ENCODE assay signal across 8 cellular contexts in the genomic region with DNA sequence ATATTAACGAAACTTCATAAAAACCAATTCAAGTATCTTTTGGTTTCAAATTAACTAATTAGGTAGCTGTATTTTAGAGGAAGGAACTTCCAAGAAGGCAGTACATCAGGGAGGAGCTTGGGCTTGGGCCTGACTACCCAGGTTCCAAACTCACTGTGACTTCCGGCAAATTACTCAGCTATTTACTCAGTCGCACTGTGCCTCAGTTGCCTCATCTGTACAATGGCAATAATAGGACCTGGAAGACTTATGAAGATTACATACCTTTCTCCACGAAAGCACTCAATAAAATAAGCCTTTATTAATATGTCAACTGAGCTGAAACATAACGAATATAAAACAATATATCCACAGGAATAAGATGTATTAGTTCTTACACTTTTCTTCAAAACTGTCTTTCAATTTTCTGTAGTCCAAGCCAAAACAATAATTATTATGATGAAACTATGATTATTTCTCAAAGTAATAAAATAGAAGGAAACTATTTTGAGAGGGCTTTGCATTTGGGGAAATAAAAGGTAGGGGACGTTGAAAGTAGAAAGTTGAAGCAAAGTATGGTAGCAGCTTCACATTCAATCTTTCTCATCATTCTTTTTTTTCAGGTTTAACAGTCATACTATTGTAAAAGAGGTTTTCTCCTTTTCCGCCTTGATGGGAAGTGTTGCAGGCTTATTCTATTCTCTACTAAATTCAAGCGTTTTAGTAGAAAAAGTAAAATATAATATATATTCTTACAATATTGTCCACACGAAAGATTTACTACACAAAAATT. TPM values are rescaled to one million over a fixed set of nuclear protein-coding genes. Genes with fewer than 3 reads are reported as not detected.
DNase-seq lines count a peak whose midpoint lies in the region; ATAC-seq, FAIRE-seq and TF ChIP-seq lines count a peak whose summit lies in the region.

No MANE protein-coding gene starts in this region.

- H2BK5ac ChIP-seq in H1 (ENCODE audit: low read depth, low read length) (no peak overlapping the region), neuronal stem cell (ENCODE audit: low read length) (no peak overlapping the region)

- H3K56ac ChIP-seq in H1 (replicated peaks; ENCODE audit: insufficient read length, low read depth, low read length) = no peak overlapping the region

- no peak overlapping the region for H4K91ac ChIP-seq in H1 (replicated peaks; ENCODE audit: insufficient read length, low read length)
- H4K91ac ChIP-seq in neuronal stem cell (ENCODE audit: low read depth, low read length, poor library complexity) = no peak overlapping the region

- H4K20me1 ChIP-seq in OCI-LY3 (ENCODE audit: insufficient read depth, low read length) (no peaks in the 10 kb centered on the region), H1 (replicated peaks in 1 of 2; ENCODE audit: control insufficient read depth in 1 of 2, insufficient read depth in 2 of 2, low read length in 2 of 2) (no peaks in the 10 kb centered on the region)

- H3K36me3 Mint-ChIP-seq in CD4-positive, alpha-beta memory T cell = peaks cover 0 to 11% of the 10 kb centered on the region in 2 donors

- TF ChIP-seq CTCF in OCI-LY3 (IDR thresholded peaks at IDR 0.05; ENCODE audit: low read depth, low read length) = no peak
- TF ChIP-seq CTCF in H1 (IDR thresholded peaks at IDR 0.05; ENCODE audit: control extremely low read depth in 1 of 3, insufficient read depth in 1 of 3, low read depth in 1 of 3, low read length in 3 of 3) = no peak

- H3K23ac ChIP-seq in H1 (ENCODE audit: insufficient read length) (no peak overlapping the region), neuronal stem cell (ENCODE audit: low read depth, low read length, poor library complexity) (no peak overlapping the region)

- no peak for TF ChIP-seq EP300 in H1 (IDR thresholded peaks at IDR 0.05; ENCODE audit: borderline replicate concordance in 1 of 2, low read depth in 2 of 2, low read length in 2 of 2)

- no peaks in the 10 kb centered on the region for H3K9me3 ChIP-seq in CD4-positive, alpha-beta memory T cell (ENCODE audit: control insufficient read depth in 1 of 2, low read length in 2 of 2)
- H3K9me3 ChIP-seq in OCI-LY3 (ENCODE audit: insufficient read depth, low read length) (no peaks in the 10 kb centered on the region), H1 (ENCODE audit: insufficient read depth in 2 of 2, low read depth in 1 of 2, low read length in 1 of 2) (no peaks in the 10 kb centered on the region), neuronal stem cell (replicated peaks in 1 of 2; ENCODE audit: control insufficient read depth in 2 of 2, insufficient read depth in 1 of 2, low read depth in 1 of 2, low read length in 2 of 2) (no peaks in the 10 kb centered on the region)

- POLR2A ChIA-PET in CD4-positive, alpha-beta memory T cell (lab: Charles Lee; ENCODE audit: partially characterized antibody) = interaction anchor here (0.6 to 5.9 kb wide), 25 partner anchors 12 to 760 kb away, joined by 3 to 68 read pairs (median 5); a partner anchor contains a TSS
- POLR2A ChIA-PET in H1 (lab: Charles Lee; ENCODE audit: partially characterized antibody) = interaction anchor here (1.2 to 1.3 kb wide), 2 partner anchors 88 to 124 kb away, joined by 3 read pairs; a partner anchor contains a TSS

- intact Hi-C loops in CD4-positive, alpha-beta memory T cell (cut with micrococcal nuclease) = loop anchor here (2.0 to 5.0 kb wide), 2 partner anchors 206 to 1210 kb away; a partner anchor contains a TSS

- no peak for TF ChIP-seq POLR2A in H1 (IDR thresholded peaks at IDR 0.05; ENCODE audit: control extremely low read depth in 1 of 2, low read depth in 2 of 2, low read length in 2 of 2)

- peak overlapping the region; percentile 87 to 98 (median 95) for H3K4me3 Mint-ChIP-seq in CD4-positive, alpha-beta memory T cell

- peaks cover 5 to 7% of the 10 kb centered on the region in 2 donors for H3K27me3 Mint-ChIP-seq in CD4-positive, alpha-beta memory T cell

- H3K36me3 ChIP-seq in CD4-positive, alpha-beta memory T cell (ENCODE audit: insufficient read depth, low read length) = no peaks in the 10 kb centered on the region
- H3K36me3 ChIP-seq in OCI-LY3 (replicated peaks; ENCODE audit: low read depth, low read length) (no peaks in the 10 kb centered on the region), H1 (ENCODE audit: control insufficient read depth in 2 of 4, insufficient read depth in 4 of 4, low read length in 3 of 4) (no peaks in the 10 kb centered on the region), neuronal stem cell (replicated peaks in 1 of 2; ENCODE audit: control insufficient read depth in 2 of 2, insufficient read depth in 2 of 2, low read length in 2 of 2) (no peaks in the 10 kb centered on the region)

- H3K4me1 Mint-ChIP-seq in CD4-positive, alpha-beta memory T cell = peaks cover 15 to 35% (median 16%) of the 10 kb centered on the region in 4 donors

- no peak overlapping the region for H2BK20ac ChIP-seq in H1 (ENCODE audit: low read length)

- H3K9me3 Mint-ChIP-seq in CD4-positive, alpha-beta memory T cell = peaks cover 0 to 12% (median under 1%) of the 10 kb centered on the region in 8 donors

- DNase-seq in CD4-positive, alpha-beta memory T cell = no peak
- no peak for DNase-seq in H1 (ENCODE audit: low read depth in 1 of 2, low spot score in 2 of 2)
- DNase-seq in neuronal stem cell (ENCODE audit: low spot score) = no peak
- DNase-seq in glomerular visceral epithelial cell (ENCODE audit: extremely low spot score) = no peak

- no peaks in the 10 kb centered on the region for H3K79me1 ChIP-seq in H1 (ENCODE audit: low read depth, low read length)
- H3K79me1 ChIP-seq in neuronal stem cell (ENCODE audit: low read depth, low read length) = no peaks in the 10 kb centered on the region

- no peak overlapping the region for H4K5ac ChIP-seq in H1 (ENCODE audit: insufficient read length, low read depth, low read length)

- H2BK15ac ChIP-seq in H1 (ENCODE audit: low read length) (no peak overlapping the region), neuronal stem cell (ENCODE audit: low read length) (no peak overlapping the region)

- H3K79me2 ChIP-seq in OCI-LY3 (ENCODE audit: low read length) (no peaks in the 10 kb centered on the region), H1 (ENCODE audit: control insufficient read depth in 1 of 2, insufficient read depth in 2 of 2, low read length in 2 of 2) (no peaks in the 10 kb centered on the region)

- H3K18ac ChIP-seq in H1 (ENCODE audit: extremely low read depth, low read length) = no peak overlapping the region
- no peak overlapping the region for H3K18ac ChIP-seq in neuronal stem cell (ENCODE audit: low read length)

- no peak overlapping the region for H2BK120ac ChIP-seq in H1 (replicated peaks; ENCODE audit: low read depth, low read length)
- H2BK120ac ChIP-seq in neuronal stem cell (ENCODE audit: low read depth, low read length) = no peak overlapping the region

- TF ChIP-seq RAD21 in H1 (IDR thresholded peaks at IDR 0.05 in 1 of 2, conservative IDR thresholded peaks at IDR 0.05 in 1 of 2; ENCODE audit: low read depth in 2 of 2, low read length in 2 of 2) = no peak

- H3K9ac ChIP-seq in OCI-LY3 (ENCODE audit: low read length) (peak overlapping the region; percentile 63), H1 (replicated peaks in 1 of 4; ENCODE audit: extremely low read depth in 1 of 4, low read depth in 3 of 4, low read length in 3 of 4) (peak overlapping the region; percentile 32 to 85 (median 72); a peak in 5 of 7 replicates), neuronal stem cell (ENCODE audit: low read depth, low read length, poor library complexity) (no peak overlapping the region)

- no peak overlapping the region for H2AK5ac ChIP-seq in H1 (ENCODE audit: low read depth, low read length)
- H2AK5ac ChIP-seq in neuronal stem cell (ENCODE audit: low read depth, low read length) = no peak overlapping the region

- H3K4me2 ChIP-seq in OCI-LY3 (ENCODE audit: low read length) (peak overlapping the region; percentile 74), H1 (ENCODE audit: insufficient read depth in 1 of 2, low read depth in 2 of 2, low read length in 2 of 2) (peak overlapping the region; percentile 61 to 66), neuronal stem cell (ENCODE audit: insufficient read depth, low read length, poor library complexity, severe bottlenecking) (peak overlapping the region; percentile 48)

- no peak overlapping the region for H3K14ac ChIP-seq in H1 (ENCODE audit: insufficient read length)
- H3K14ac ChIP-seq in neuronal stem cell (ENCODE audit: low read length) = no peak overlapping the region

- H2BK12ac ChIP-seq in H1 (ENCODE audit: low read depth, low read length) (no peak overlapping the region), neuronal stem cell (ENCODE audit: low read length) (no peak overlapping the region)

- WGBS in H1 (ENCODE audit: extremely low coverage in 1 of 2, insufficient coverage in 1 of 2, insufficient read length in 1 of 2, insufficient replicate concordance in 2 of 2, low coverage in 1 of 2, low lambda C conversion rate in 2 of 2, missing lambda C conversion rate in 1 of 2), 2 experiments = 55% methylated on average over 9 of the region's 9 CpGs; no CpG with 5 or more reads in 1 of the 2 experiments
- WGBS in neuronal stem cell (ENCODE audit: extremely low coverage in 2 of 2, insufficient read length in 2 of 2, insufficient replicate concordance in 1 of 2), 2 donors = no CpG with 5 or more reads among the region's 9 CpGs

- FAIRE-seq in H1 (lab: Jason Lieb, UNC) = no peak

- H3K4me1 ChIP-seq in CD4-positive, alpha-beta memory T cell (ENCODE audit: insufficient read depth, low read length) = peaks cover 15% of the 10 kb centered on the region
- H3K4me1 ChIP-seq in OCI-LY3 (ENCODE audit: low read length) (peaks cover 12% of the 10 kb centered on the region), H1 (replicated peaks in 1 of 4; ENCODE audit: control insufficient read depth in 3 of 4, insufficient read depth in 4 of 4, low read length in 3 of 4) (no peaks in the 10 kb centered on the region), neuronal stem cell (ENCODE audit: control insufficient read depth in 2 of 2, insufficient read depth in 1 of 2, low read depth in 1 of 2, low read length in 2 of 2) (no peaks in the 10 kb centered on the region)

- no peaks in the 10 kb centered on the region for H3K23me2 ChIP-seq in H1 (ENCODE audit: low read depth, low read length)

- no peaks in the 10 kb centered on the region for H3K27me3 ChIP-seq in CD4-positive, alpha-beta memory T cell (ENCODE audit: insufficient read depth, low read length)
- H3K27me3 ChIP-seq in OCI-LY3 (ENCODE audit: low read depth, low read length) = no peaks in the 10 kb centered on the region
- peaks cover 0 to 2% (median 0%) of the 10 kb centered on the region in 4 experiments; a peak in 1 of 7 replicates for H3K27me3 ChIP-seq in H1 (replicated peaks in 1 of 4; ENCODE audit: control insufficient read depth in 3 of 4, extremely low read depth in 1 of 4, insufficient read depth in 3 of 4, low read length in 3 of 4)
- H3K27me3 ChIP-seq in neuronal stem cell (ENCODE audit: control insufficient read depth in 3 of 3, insufficient read depth in 3 of 3, low read depth in 1 of 3, low read length in 3 of 3) = peaks cover 0 to 30% (median 0%) of the 10 kb centered on the region in 3 experiments

- ATAC-seq in HG03139 (IDR thresholded peaks at IDR 0.05; ENCODE audit: unreplicated experiment) = no peak
- ATAC-seq in GM19395 (IDR thresholded peaks at IDR 0.05; ENCODE audit: unreplicated experiment) = no peak
- ATAC-seq in GM21576 (IDR thresholded peaks at IDR 0.05; ENCODE audit: unreplicated experiment) = no peak

- peak overlapping the region; percentile 61 for H3K27ac ChIP-seq in CD4-positive, alpha-beta memory T cell (ENCODE audit: low read depth, low read length)
- H3K27ac ChIP-seq in OCI-LY3 (ENCODE audit: low read length) (peak overlapping the region; percentile 70), H1 (ENCODE audit: low read depth, low read length) (no peak overlapping the region), neuronal stem cell (replicated peaks; ENCODE audit: low read length) (no peak overlapping the region)

- peak overlapping the region; percentile 80 to 100 (median 86) for H3K27ac Mint-ChIP-seq in CD4-positive, alpha-beta memory T cell

- CTCF ChIA-PET in CD4-positive, alpha-beta memory T cell (lab: Charles Lee; ENCODE audit: partially characterized antibody) = interaction anchor here (0.9 to 3.0 kb wide), 9 partner anchors 15 to 732 kb away, joined by 3 to 15 read pairs (median 5); a partner anchor contains a TSS
- CTCF ChIA-PET in H1 (lab: Charles Lee; ENCODE audit: partially characterized antibody) = interaction anchor here (0.7 to 2.1 kb wide), 4 partner anchors 9 to 237 kb away, joined by 4 to 5 read pairs (median 4); no protein-coding TSS in a partner anchor

- H3K4me3 ChIP-seq in CD4-positive, alpha-beta memory T cell (ENCODE audit: low read length in 2 of 2) = peak overlapping the region; percentile 61
- H3K4me3 ChIP-seq in OCI-LY3 (ENCODE audit: low read length) (peak overlapping the region; percentile 86), H1 (ENCODE audit: extremely low read depth in 1 of 4, insufficient read depth in 2 of 4, low read depth in 3 of 4, low read length in 4 of 4) (peak overlapping the region; percentile 84 to 95 (median 88)), neuronal stem cell (ENCODE audit: low read length in 2 of 2) (peak overlapping the region; percentile 83 to 93)

- H4K8ac ChIP-seq in H1 (ENCODE audit: extremely low read depth, insufficient read depth, low read length) = no peak overlapping the region
- no peak overlapping the region for H4K8ac ChIP-seq in neuronal stem cell (ENCODE audit: low read depth, low read length)

- H2AFZ ChIP-seq in OCI-LY3 (ENCODE audit: low read depth, low read length) (peak overlapping the region; percentile 86), H1 (ENCODE audit: low read length) (peak overlapping the region; percentile 99), neuronal stem cell (ENCODE audit: low read length) (peak overlapping the region; percentile 94)

- no peak overlapping the region for H3K4ac ChIP-seq in H1 (replicated peaks; ENCODE audit: insufficient read length, low read depth, low read length)
- no peak overlapping the region for H3K4ac ChIP-seq in neuronal stem cell (ENCODE audit: low read length)

RNA-seq across cellular contexts. Expression of a gene that starts 10.5 kb away (rescaled TPM):
- total RNA-seq in CD4-positive, alpha-beta memory T cell = not detected
- not detected for polyA plus RNA-seq in CD4-positive, alpha-beta memory T cell
- not detected in 2 replicates for total RNA-seq in H1 (2021; fragmentation: NEBNext Ultra II Directional; extraction: Animal tissue kit (Norgen Biotek cat#: 25700))
- not detected in 2 replicates for polyA plus RNA-seq in H1 (2011; rRNA removed)
- polyA plus RNA-seq in H1 (2011; cell fraction: cytosol; rRNA removed) = not detected
- not detected for polyA plus RNA-seq in H1 (2011; cell fraction: nucleus; rRNA removed)
- not detected in 4 replicates for polyA plus RNA-seq in H1 (2012, experiment 1 of 2)
- polyA plus RNA-seq in H1 (2012, experiment 2 of 2) = not detected
- 0.06 TPM for polyA plus RNA-seq in H1 (2013, experiment 1 of 2)
- 0.06 TPM for polyA plus RNA-seq in H1 (2013, experiment 2 of 2)
- not detected in 2 replicates for polyA minus RNA-seq in H1 (2011; rRNA and poly(A)+ RNA removed)
- not detected for polyA minus RNA-seq in H1 (2011; cell fraction: cytosol; rRNA and poly(A)+ RNA removed)
- polyA minus RNA-seq in H1 (2011; cell fraction: nucleus; rRNA and poly(A)+ RNA removed) = not detected
- polyA plus RNA-seq in neuronal stem cell (2013, experiment 1 of 2) = not detected
- not detected for polyA plus RNA-seq in neuronal stem cell (2013, experiment 2 of 2)

Comparison
In these comparisons a context has a peak if more than half of its experiments do, and no peak if none do; other contexts are left out.
1. H3K27ac ChIP-seq: peak in CD4-positive, alpha-beta memory T cell (single experiment) and OCI-LY3 (single experiment); none in H1 (single experiment) and neuronal stem cell (single experiment).
2. Peak in every context shown above with its lines, with median percentiles within 50 percentile points of each other: H3K4me3 ChIP-seq, H2AFZ ChIP-seq and H3K4me2 ChIP-seq.